In genomic region chr3:41583014-41583413, GRCh38 we compare ENCODE assay signal across 27 cellular contexts.
"Had no signal": no experiment of that assay in that cellular context is flagged by ENCODE, and none has a peak within 500 bp of the region (broad histone marks: within the 10 kb centered on the region; RNA-seq: fewer than 3 reads in every experiment).

No MANE protein-coding gene starts in this region.

- H3K36me3 ChIP-seq: SJCRH30 had no signal

- H3K4me3 ChIP-seq: PC-9, SJCRH30, SK-N-MC had no signal

- H3K4me2 ChIP-seq: KMS-11, PC-9 had no signal

- H3K9ac ChIP-seq: KMS-11 had no signal

- ATAC-seq: Panc1, Right ventricle myocardium inferior, T-cell had no signal

- H3K27ac Mint-ChIP-seq: T-cell had no signal

- H3K9me3 ChIP-seq: SJCRH30 had no signal

- H3K27ac ChIP-seq: KMS-11, PC-9, RWPE1, SJCRH30, SK-N-MC had no signal

- DNase-seq: Karpas-422, KBM-7, MM.1S, MV-4-11, NCI-H1092, NCI-H1417 treated with DMSO at 0.1 percent for 48 hours, NCI-H1694 treated with DMSO at 0.1 percent for 48 hours, NCI-H187 treated with DMSO at 0.1 percent for 48 hours, NCI-H2029, NCI-H2171 treated with DMSO at 0.1 percent for 48 hours, NCI-H2227 treated with DMSO at 0.1 percent for 48 hours, NCI-H345, NCI-H446, NCI-H510A treated with DMSO at 0.1 percent for 48 hours, NCI-H524 treated with DMSO at 0.1 percent for 48 hours, NCI-H526 treated with DMSO at 0.1 percent for 48 hours, NCI-H774, PC-9, SHP77, SIG-M5, SJCRH30, T-cell had no signal

- H3K27me3 ChIP-seq: SJCRH30 had no signal

- H3K27me3 Mint-ChIP-seq: T-cell had no signal

- H3K4me1 ChIP-seq: SJCRH30 had no signal

- H3K4me3 Mint-ChIP-seq: T-cell had no signal

- H2AFZ ChIP-seq: PC-9 had no signal
